1 cellular context compared by ENCODE assay signal in genomic region chr4:142383800-142384470, GRCh38.
TF ChIP-seq lines count a peak whose summit lies in the region.

No MANE protein-coding gene starts in this region.

TF ChIP-seq in WTC11, 78 proteins besides CTCF, POLR2A, EP300 and RAD21 (continued from another document):
- TF ChIP-seq AFF4 (CRISPR knock-in tag; IDR thresholded peaks at IDR 0.05; ENCODE audit: borderline replicate concordance) = no peak
- TF ChIP-seq ZNF121 (CRISPR knock-in tag; IDR thresholded peaks at IDR 0.05) = no peak
- TF ChIP-seq NFE2L1 (CRISPR knock-in tag; IDR thresholded peaks at IDR 0.05) = no peak
- no peak for TF ChIP-seq EMX1 (CRISPR knock-in tag; IDR thresholded peaks at IDR 0.05)
- no peak for TF ChIP-seq ZNF425 (CRISPR knock-in tag; conservative IDR thresholded peaks at IDR 0.05)
- no peak for TF ChIP-seq FOXP4 (CRISPR knock-in tag; IDR thresholded peaks at IDR 0.05)
- TF ChIP-seq ELF4 (CRISPR knock-in tag; IDR thresholded peaks at IDR 0.05; ENCODE audit: low read depth) = no peak
- TF ChIP-seq RORB (CRISPR knock-in tag; IDR thresholded peaks at IDR 0.05) = no peak
- no peak for TF ChIP-seq NFATC4 (CRISPR knock-in tag; IDR thresholded peaks at IDR 0.05)
- no peak for TF ChIP-seq SMAD4 (CRISPR knock-in tag; IDR thresholded peaks at IDR 0.05)
- TF ChIP-seq KAT7 (CRISPR knock-in tag; IDR thresholded peaks at IDR 0.05; ENCODE audit: borderline replicate concordance) = no peak
